Comparison of ENCODE assay signal across 28 cellular contexts in the genomic region with DNA sequence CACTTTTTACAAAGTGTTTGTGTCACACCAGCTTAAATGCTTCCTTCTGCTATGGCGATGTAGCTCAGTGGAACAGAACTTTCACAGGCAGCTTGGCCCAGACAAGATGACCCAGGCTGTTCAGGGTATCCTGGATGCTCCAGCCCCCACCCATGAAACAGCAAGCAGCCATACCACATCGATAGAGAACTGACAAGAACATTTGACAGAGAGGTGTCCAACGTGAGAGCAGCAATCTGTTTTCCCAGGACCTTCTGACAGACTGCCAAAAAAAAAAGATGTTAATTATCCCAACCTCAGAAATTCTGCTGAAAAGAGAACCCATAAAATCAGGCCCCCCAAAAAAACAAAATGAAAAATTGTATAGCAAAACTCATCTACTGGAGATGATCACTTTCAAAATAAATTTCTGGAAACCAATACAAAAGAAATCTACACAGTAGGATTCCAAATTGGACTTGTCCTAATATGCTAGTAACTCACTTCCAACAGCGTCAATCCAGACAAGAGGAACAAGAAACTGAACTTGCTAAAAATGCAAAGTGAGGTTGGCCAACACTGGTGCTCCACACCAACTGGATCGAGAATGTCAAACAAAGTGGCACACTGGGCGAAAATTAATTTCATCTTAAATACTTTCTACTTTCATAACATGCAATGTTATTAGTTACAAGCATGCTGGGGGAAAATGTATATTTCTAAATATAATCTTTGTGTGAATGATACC.
"Had no signal": no experiment of that assay in that cellular context is flagged by ENCODE, and none has a peak within 500 bp of the region (broad histone marks: within the 10 kb centered on the region; RNA-seq: fewer than 3 reads in every experiment).

No MANE protein-coding gene starts in this region.

- DNase-seq: activated CD4-positive, alpha-beta T cell treated with anti-CD3 and anti-CD28 coated beads for 1 hour; activated CD4-positive, alpha-beta T cell treated with anti-CD3 and anti-CD28 coated beads, Interleukin-2, amount 50 U/mL, for 4 hours; activated CD8-positive, alpha-beta memory T cell treated with anti-CD3 and anti-CD28 coated beads for 24 hours; activated CD8-positive, alpha-beta memory T cell treated with anti-CD3 and anti-CD28 coated beads, Interleukin-2, amount 50 U/mL, for 4 hours; activated T-cell treated with anti-CD3 and anti-CD28 coated beads, Interleukin-2, amount 50 U/mL, for 24 hours; aorta; brain microvascular endothelial cell; central memory CD4-positive, alpha-beta T cell; dorsolateral prefrontal cortex; heart right ventricle; midbrain; natural killer cell; ovary; stimulated activated CD4-positive, alpha-beta T cell treated with anti-CD3 and anti-CD28 coated beads, Interleukin-2, amount 100 ng/mL, for 24 hours; stomach; T-cell; WERI-Rb-1 had no signal

- H3K27ac Mint-ChIP-seq: activated naive CD4-positive, alpha-beta T cell treated with anti-CD3 and anti-CD28 coated beads, Interleukin-2, amount 50 U/mL, for 72 hours; activated T-cell treated with anti-CD3 and anti-CD28 coated beads, Interleukin-2, amount 50 U/mL, for 24 hours; activated T-helper 17 cell treated with anti-CD3 and anti-CD28 coated beads, Interleukin-2, amount 50 U/mL, for 72 hours; natural killer cell; T-cell; T-helper 2 cell treated with Interferon-gamma antibody and Interleukin-4, amounts not matched to agents 5 μg/mL and 100 μg/mL, for 36 hours had no signal

- H3K4me1 ChIP-seq: prostate gland, stomach, suprapubic skin, tibial nerve, vagina had no signal

- ATAC-seq: activated naive CD4-positive, alpha-beta T cell treated with anti-CD3 and anti-CD28 coated beads, Interleukin-2, amount 50 U/mL, for 72 hours; activated T-helper 17 cell treated with anti-CD3 and anti-CD28 coated beads, Interleukin-2, amount 50 U/mL, for 72 hours; natural killer cell; T-cell had no signal

- H3K27ac ChIP-seq: brain microvascular endothelial cell, neutrophil, ovary, prostate gland, right lobe of liver, skin epidermis, stomach, suprapubic skin, tibial nerve, vagina, WERI-Rb-1 had no signal

- H3K4me3 ChIP-seq: heart right ventricle, ovary, prostate gland, right lobe of liver, skin epidermis, stomach, suprapubic skin, tibial nerve, vagina had no signal

- H3K27me3 ChIP-seq: brain microvascular endothelial cell, dorsolateral prefrontal cortex, heart right ventricle, neutrophil, ovary, right lobe of liver, stomach, suprapubic skin, tibial nerve, vagina had no signal

- H3K4me3 Mint-ChIP-seq: activated T-cell treated with anti-CD3 and anti-CD28 coated beads, Interleukin-2, amount 50 U/mL, for 24 hours; activated T-helper 17 cell treated with anti-CD3 and anti-CD28 coated beads, Interleukin-2, amount 50 U/mL, for 72 hours; natural killer cell; stimulated activated memory B cell treated with anti-CD40 and anti-IgM and Interleukin-4, amounts not matched to agents 10 μg/mL and 1 μg/mL and 100 μg/mL, for 72 hours; T-cell; T-helper 2 cell treated with Interferon-gamma antibody and Interleukin-4, amounts not matched to agents 5 μg/mL and 100 μg/mL, for 36 hours had no signal

- H3K27me3 Mint-ChIP-seq: activated T-cell treated with anti-CD3 and anti-CD28 coated beads, Interleukin-2, amount 50 U/mL, for 24 hours; stimulated activated memory B cell treated with anti-CD40 and anti-IgM and Interleukin-4, amounts not matched to agents 10 μg/mL and 1 μg/mL and 100 μg/mL, for 72 hours had no signal

- H3K36me3 Mint-ChIP-seq: natural killer cell, T-cell had no signal
